ENCODE assay signal across 1 cellular context in genomic region chr11:124953753-124954624, GRCh38.
A peak's percentile ranks its signal among the peaks of the same experiment; 100 is the strongest.
TF ChIP-seq lines count a peak whose summit lies in the region.

Gene CCDC15, plus strand, starts transcription at chr11:124954202. Its CDS starts 531 bp downstream, at chr11:124954733.

TF ChIP-seq in GM12878, 131 proteins besides CTCF, POLR2A, EP300 and RAD21 (continued from another document and continues in another):
- TF ChIP-seq TAF1 (IDR thresholded peaks at IDR 0.05; ENCODE audit: borderline replicate concordance, low read depth, low read length) (peak; percentile 77; the same call in 1 of the 2 replicates), HDGF (IDR thresholded peaks at IDR 0.05) (peak; percentile 52; the same call in 1 of the 2 replicates), SMAD5 (IDR thresholded peaks at IDR 0.05; ENCODE audit: low read depth) (peak; percentile 94), NR2C1 (IDR thresholded peaks at IDR 0.05) (no peak), GABPA (IDR thresholded peaks at IDR 0.05; ENCODE audit: low read depth) (peak; percentile 95), MLLT1 (IDR thresholded peaks at IDR 0.05) (peak; percentile 86), KDM1A (IDR thresholded peaks at IDR 0.05; ENCODE audit: borderline replicate concordance) (no peak), E2F4 (IDR thresholded peaks at IDR 0.05; ENCODE audit: low read depth, low read length) (peak; percentile 60; the same call in 1 of the 2 replicates), BCLAF1 (IDR thresholded peaks at IDR 0.05) (no peak), ATF7 (IDR thresholded peaks at IDR 0.05; ENCODE audit: low read depth) (peak; percentile 62), MXI1 (IDR thresholded peaks at IDR 0.05; ENCODE audit: low read depth, low read length) (peak; percentile 95), ZBTB11 (CRISPR knock-in tag; IDR thresholded peaks at IDR 0.05) (no peak), STAT3 (IDR thresholded peaks at IDR 0.05; ENCODE audit: low read depth, low read length) (no peak), CEBPZ (IDR thresholded peaks at IDR 0.05; ENCODE audit: low read depth, low read length) (no peak), ZBTB4 (CRISPR knock-in tag; IDR thresholded peaks at IDR 0.05) (0 out of 2 replicates have a peak, but pooled peaks have one; percentile 21), RAD51 (IDR thresholded peaks at IDR 0.05) (peak; percentile 41; the same call in 1 of the 2 replicates), RELB (IDR thresholded peaks at IDR 0.05; ENCODE audit: low read depth) (peak; percentile 45; the same call in 1 of the 2 replicates), PBX3 (IDR thresholded peaks at IDR 0.05; ENCODE audit: insufficient replicate concordance, low read depth, low read length) (no peak), RB1 (IDR thresholded peaks at IDR 0.05; ENCODE audit: borderline replicate concordance) (peak; percentile 70; the same call in 1 of the 2 replicates), IKZF1 (conservative IDR thresholded peaks at IDR 0.05) (peak; percentile 75), MYB (IDR thresholded peaks at IDR 0.05; ENCODE audit: borderline replicate concordance, low read depth, low read length) (peak; percentile 70; the same call in 1 of the 2 replicates), ZNF687 (IDR thresholded peaks at IDR 0.05) (peak; percentile 57; the same call in 1 of the 2 replicates), CBFB (IDR thresholded peaks at IDR 0.05; ENCODE audit: low read depth) (peak; percentile 73), CREM (IDR thresholded peaks at IDR 0.05; ENCODE audit: low read depth) (peak; percentile 92), TBL1XR1 (IDR thresholded peaks at IDR 0.05; ENCODE audit: low read depth, low read length) (0 out of 2 replicates have a peak, but pooled peaks have one; percentile 27)
